In the genomic region with DNA sequence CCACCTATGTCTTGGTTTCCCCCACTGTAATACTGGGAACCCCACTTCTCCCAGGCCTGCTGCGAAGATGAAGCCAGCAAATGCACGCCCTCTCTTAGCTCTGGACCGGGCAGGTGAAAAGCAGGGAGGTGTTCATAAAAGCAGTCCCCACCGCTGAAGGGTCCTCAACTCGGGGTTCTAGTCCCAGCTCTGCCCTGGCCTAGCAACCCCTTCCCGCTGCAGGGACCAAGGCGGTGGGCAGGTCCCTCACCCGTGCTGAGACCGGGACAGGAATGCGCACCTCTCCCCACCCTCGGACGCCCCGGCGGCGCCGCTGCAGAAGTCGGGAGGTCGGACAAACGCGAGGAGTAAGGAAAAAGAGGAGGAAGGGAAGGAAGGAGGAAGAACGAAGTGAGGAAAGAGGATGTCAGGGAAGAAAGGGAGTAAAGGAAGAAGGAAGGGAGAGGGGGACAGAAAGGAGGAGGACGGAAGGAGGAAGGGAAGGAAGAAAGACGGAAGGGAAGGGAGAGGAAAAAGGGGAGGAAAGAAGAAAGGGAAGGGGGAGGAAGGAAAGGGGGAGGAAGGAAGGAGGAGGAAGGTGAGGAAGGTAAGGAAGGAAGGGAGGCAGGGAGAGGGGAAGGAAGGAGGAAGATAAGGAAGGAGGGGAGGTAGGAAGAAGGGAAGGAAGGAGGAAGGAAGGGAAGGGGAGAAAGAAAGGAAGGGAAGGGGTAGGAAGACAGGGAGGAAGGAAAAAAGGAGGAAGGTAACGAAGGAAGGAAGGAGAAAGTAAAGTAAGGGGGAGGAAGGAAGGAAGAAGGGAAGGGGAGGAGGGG, we compare ENCODE assay signal across 1 cellular context.
A peak's percentile ranks its signal among the peaks of the same experiment; 100 is the strongest.
TF ChIP-seq lines count a peak whose summit lies in the region.

No MANE protein-coding gene starts in this region.

TF ChIP-seq in K562, 482 proteins besides CTCF, POLR2A, EP300 and RAD21 (continued from another document):
- TF ChIP-seq, protein P1, sequence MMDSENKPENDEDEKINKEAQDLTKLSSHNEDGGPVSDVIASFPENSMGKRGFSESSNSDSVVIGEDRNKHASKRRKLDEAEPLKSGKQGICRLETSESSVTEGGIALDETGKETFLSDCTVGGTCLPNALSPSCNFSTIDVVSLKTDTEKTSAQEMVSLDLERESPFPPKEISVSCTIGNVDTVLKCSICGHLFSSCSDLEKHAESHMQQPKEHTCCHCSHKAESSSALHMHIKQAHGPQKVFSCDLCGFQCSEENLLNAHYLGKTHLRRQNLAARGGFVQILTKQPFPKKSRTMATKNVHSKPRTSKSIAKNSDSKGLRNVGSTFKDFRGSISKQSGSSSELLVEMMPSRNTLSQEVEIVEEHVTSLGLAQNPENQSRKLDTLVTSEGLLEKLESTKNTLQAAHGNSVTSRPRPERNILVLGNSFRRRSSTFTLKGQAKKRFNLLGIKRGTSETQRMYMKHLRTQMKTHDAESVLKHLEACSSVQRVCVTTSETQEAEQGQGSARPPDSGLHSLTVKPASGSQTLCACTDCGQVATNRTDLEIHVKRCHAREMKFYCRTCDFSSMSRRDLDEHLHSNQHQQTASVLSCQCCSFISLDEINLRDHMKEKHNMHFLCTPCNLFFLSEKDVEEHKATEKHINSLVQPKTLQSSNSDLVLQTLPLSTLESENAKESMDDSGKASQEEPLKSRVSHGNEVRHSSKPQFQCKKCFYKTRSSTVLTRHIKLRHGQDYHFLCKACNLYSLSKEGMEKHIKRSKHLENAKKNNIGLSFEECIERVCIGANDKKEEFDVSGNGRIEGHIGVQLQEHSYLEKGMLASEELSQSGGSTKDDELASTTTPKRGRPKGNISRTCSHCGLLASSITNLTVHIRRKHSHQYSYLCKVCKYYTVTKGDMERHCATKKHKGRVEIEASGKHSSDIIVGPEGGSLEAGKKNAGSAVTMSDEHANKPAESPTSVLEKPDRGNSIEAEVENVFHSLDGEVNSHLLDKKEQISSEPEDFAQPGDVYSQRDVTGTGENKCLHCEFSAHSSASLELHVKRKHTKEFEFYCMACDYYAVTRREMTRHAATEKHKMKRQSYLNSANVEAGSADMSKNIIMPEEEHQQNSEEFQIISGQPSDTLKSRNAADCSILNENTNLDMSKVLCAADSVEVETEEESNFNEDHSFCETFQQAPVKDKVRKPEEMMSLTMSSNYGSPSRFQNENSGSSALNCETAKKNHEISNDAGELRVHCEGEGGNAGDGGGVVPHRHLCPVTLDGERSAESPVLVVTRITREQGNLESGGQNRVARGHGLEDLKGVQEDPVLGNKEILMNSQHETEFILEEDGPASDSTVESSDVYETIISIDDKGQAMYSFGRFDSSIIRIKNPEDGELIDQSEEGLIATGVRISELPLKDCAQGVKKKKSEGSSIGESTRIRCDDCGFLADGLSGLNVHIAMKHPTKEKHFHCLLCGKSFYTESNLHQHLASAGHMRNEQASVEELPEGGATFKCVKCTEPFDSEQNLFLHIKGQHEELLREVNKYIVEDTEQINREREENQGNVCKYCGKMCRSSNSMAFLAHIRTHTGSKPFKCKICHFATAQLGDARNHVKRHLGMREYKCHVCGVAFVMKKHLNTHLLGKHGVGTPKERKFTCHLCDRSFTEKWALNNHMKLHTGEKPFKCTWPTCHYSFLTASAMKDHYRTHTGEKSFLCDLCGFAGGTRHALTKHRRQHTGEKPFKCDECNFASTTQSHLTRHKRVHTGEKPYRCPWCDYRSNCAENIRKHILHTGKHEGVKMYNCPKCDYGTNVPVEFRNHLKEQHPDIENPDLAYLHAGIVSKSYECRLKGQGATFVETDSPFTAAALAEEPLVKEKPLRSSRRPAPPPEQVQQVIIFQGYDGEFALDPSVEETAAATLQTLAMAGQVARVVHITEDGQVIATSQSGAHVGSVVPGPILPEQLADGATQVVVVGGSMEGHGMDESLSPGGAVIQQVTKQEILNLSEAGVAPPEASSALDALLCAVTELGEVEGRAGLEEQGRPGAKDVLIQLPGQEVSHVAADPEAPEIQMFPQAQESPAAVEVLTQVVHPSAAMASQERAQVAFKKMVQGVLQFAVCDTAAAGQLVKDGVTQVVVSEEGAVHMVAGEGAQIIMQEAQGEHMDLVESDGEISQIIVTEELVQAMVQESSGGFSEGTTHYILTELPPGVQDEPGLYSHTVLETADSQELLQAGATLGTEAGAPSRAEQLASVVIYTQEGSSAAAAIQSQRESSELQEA (IDR thresholded peaks at IDR 0.05; ENCODE audit: low read depth): peak; percentile 46; the same call in 1 of the 2 replicates
- TF ChIP-seq NBN (IDR thresholded peaks at IDR 0.05; ENCODE audit: low read depth): peak; percentile 35; the same call in 1 of the 2 replicates
- no peak for TF ChIP-seq ZNF133 (CRISPR knock-in tag; IDR thresholded peaks at IDR 0.05)
- no peak for TF ChIP-seq PURB (CRISPR knock-in tag; IDR thresholded peaks at IDR 0.05; ENCODE audit: low read depth)
- peak; percentile 14; the same call in 1 of the 2 replicates for TF ChIP-seq CBFA2T3 (IDR thresholded peaks at IDR 0.05)
- no peak for TF ChIP-seq XRCC3 (IDR thresholded peaks at IDR 0.05)
- TF ChIP-seq, protein P2, sequence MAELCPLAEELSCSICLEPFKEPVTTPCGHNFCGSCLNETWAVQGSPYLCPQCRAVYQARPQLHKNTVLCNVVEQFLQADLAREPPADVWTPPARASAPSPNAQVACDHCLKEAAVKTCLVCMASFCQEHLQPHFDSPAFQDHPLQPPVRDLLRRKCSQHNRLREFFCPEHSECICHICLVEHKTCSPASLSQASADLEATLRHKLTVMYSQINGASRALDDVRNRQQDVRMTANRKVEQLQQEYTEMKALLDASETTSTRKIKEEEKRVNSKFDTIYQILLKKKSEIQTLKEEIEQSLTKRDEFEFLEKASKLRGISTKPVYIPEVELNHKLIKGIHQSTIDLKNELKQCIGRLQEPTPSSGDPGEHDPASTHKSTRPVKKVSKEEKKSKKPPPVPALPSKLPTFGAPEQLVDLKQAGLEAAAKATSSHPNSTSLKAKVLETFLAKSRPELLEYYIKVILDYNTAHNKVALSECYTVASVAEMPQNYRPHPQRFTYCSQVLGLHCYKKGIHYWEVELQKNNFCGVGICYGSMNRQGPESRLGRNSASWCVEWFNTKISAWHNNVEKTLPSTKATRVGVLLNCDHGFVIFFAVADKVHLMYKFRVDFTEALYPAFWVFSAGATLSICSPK (IDR thresholded peaks at IDR 0.05; ENCODE audit: borderline replicate concordance): peak; percentile 97; the same call in 1 of the 2 replicates
- TF ChIP-seq ZNF644 (tag; IDR thresholded peaks at IDR 0.05; ENCODE audit: low read depth): no peak
- TF ChIP-seq ARID2 (IDR thresholded peaks at IDR 0.05): peak; percentile 46; the same call in 1 of the 2 replicates
- no peak for TF ChIP-seq ZNF561 (CRISPR knock-in tag; conservative IDR thresholded peaks at IDR 0.05)
- TF ChIP-seq RHOXF2B (CRISPR knock-in tag; conservative IDR thresholded peaks at IDR 0.05): no peak
- TF ChIP-seq HBP1 (CRISPR knock-in tag; IDR thresholded peaks at IDR 0.05): peak; percentile 89
- TF ChIP-seq MIER1 (IDR thresholded peaks at IDR 0.05; ENCODE audit: low read depth): peak; percentile 78
- TF ChIP-seq ELK3 (CRISPR knock-in tag; IDR thresholded peaks at IDR 0.05): no peak
- TF ChIP-seq, protein P3, sequence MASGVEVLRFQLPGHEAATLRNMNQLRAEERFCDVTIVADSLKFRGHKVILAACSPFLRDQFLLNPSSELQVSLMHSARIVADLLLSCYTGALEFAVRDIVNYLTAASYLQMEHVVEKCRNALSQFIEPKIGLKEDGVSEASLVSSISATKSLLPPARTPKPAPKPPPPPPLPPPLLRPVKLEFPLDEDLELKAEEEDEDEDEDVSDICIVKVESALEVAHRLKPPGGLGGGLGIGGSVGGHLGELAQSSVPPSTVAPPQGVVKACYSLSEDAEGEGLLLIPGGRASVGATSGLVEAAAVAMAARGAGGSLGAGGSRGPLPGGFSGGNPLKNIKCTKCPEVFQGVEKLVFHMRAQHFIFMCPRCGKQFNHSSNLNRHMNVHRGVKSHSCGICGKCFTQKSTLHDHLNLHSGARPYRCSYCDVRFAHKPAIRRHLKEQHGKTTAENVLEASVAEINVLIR (CRISPR knock-in tag; IDR thresholded peaks at IDR 0.05): no peak
- peak in 1 of 2 experiments; percentile 62; a peak in 1 of 4 replicates for TF ChIP-seq BCLAF1 (IDR thresholded peaks at IDR 0.05; ENCODE audit: borderline replicate concordance in 1 of 2, control insufficient read depth in 1 of 2, low read depth in 2 of 2, low read length in 1 of 2)
